22 cellular contexts compared by ENCODE assay signal in genomic region chr2:197057946-197058345, GRCh38.
DNase-seq lines count a peak whose midpoint lies in the region; ATAC-seq, FAIRE-seq and TF ChIP-seq lines count a peak whose summit lies in the region.
"Had no signal": no experiment of that assay in that cellular context is flagged by ENCODE, and none has a peak within 500 bp of the region (broad histone marks: within the 10 kb centered on the region; RNA-seq: fewer than 3 reads in every experiment).

No MANE protein-coding gene starts in this region.

- H3F3A ChIP-seq in MM.1S (ENCODE audit: insufficient read depth, low read length) = no peaks in the 10 kb centered on the region

- no peak overlapping the region for H3K4me3 Mint-ChIP-seq in naive thymus-derived CD8-positive, alpha-beta T cell
- H3K4me3 Mint-ChIP-seq: CD4-positive, alpha-beta T cell had no signal

- H3K36me3 ChIP-seq in MM.1S (replicated peaks; ENCODE audit: insufficient read depth, low read length) (peaks cover 8% of the 10 kb centered on the region; the same call in 1 of the 2 replicates), SK-N-MC (ENCODE audit: insufficient read depth, low read length) (peaks cover 16% of the 10 kb centered on the region; the same call in 1 of the 2 replicates)
- H3K36me3 ChIP-seq: BE2C had no signal

- POLR2A ChIA-PET in naive thymus-derived CD8-positive, alpha-beta T cell (lab: Charles Lee) = no interaction called here

- H4K20me1 ChIP-seq in MM.1S (ENCODE audit: insufficient read depth, low read length) = no peaks in the 10 kb centered on the region

- peak; percentile 34 for DNase-seq in DMS 273 (lab: John Stamatoyannopoulos, UW; ENCODE audit: unreplicated experiment)
- DNase-seq in DMS 273 treated with DMSO at 0.1 percent for 48 hours (lab: John Stamatoyannopoulos, UW) = no peak
- peak; percentile 28 for DNase-seq in MM.1S
- DNase-seq in SK-N-MC (ENCODE audit: low read depth, low spot score) = no peak
- no peak for DNase-seq in naive thymus-derived CD8-positive, alpha-beta T cell
- no peak for DNase-seq in T-helper 9 cell
- DNase-seq in frontal cortex (ENCODE audit: low spot score in 2 of 2) = no peak
- no peak for DNase-seq in activated CD4-positive, alpha-beta T cell treated with anti-CD3 and anti-CD28 coated beads, Interleukin-2, amount 50 U/mL, for 1 hour
- DNase-seq: BE2C; CD4-positive, alpha-beta T cell; DMS79 treated with DMSO at 0.1 percent for 48 hours; GDM1; NCI-H1417; NCI-H2029 treated with DMSO at 0.1 percent for 48 hours; NCI-H510A treated with DMSO at 0.1 percent for 48 hours; NCI-H82; Peyer's patch; Right ventricle myocardium superior had no signal

- peaks cover 3% of the 10 kb centered on the region; the same call in 1 of the 2 replicates for H3K4me1 ChIP-seq in MM.1S (ENCODE audit: low read length)
- H3K4me1 ChIP-seq: Peyer's patch had no signal

- H3K9me2 ChIP-seq in MM.1S (replicated peaks; ENCODE audit: insufficient read depth, low read length) = no peaks in the 10 kb centered on the region

- FAIRE-seq in frontal cortex (lab: Jason Lieb, UNC) = no peak
- FAIRE-seq: GM12878, GM18507 had no signal

- H2AFZ ChIP-seq in MM.1S (ENCODE audit: low read length) = no peak overlapping the region

- H3K4me1 Mint-ChIP-seq in naive thymus-derived CD8-positive, alpha-beta T cell = peaks cover 4 to 23% (median 18%) of the 10 kb centered on the region in 4 donors

- H3K9ac ChIP-seq in MM.1S (ENCODE audit: low read length) (no peak overlapping the region), SK-N-MC (ENCODE audit: insufficient read length) (no peak overlapping the region)
- H3K9ac ChIP-seq: KMS-11 had no signal

- H3K9me3 Mint-ChIP-seq in naive thymus-derived CD8-positive, alpha-beta T cell = peaks cover 2 to 16% (median 14%) of the 10 kb centered on the region in 9 donors

- H3K36me3 Mint-ChIP-seq in naive thymus-derived CD8-positive, alpha-beta T cell = peaks cover 33 to 93% (median 84%) of the 10 kb centered on the region in 3 donors

- H3K27ac Mint-ChIP-seq in naive thymus-derived CD8-positive, alpha-beta T cell = peak overlapping the region in 6 of 10 donors; percentile 9 to 63 (median 44)

- H3K27ac ChIP-seq in MM.1S (ENCODE audit: low read length) (no peak overlapping the region), SK-N-MC (0 out of 2 replicates have a peak overlapping the region, but pooled peaks have one; percentile 51)
- H3K27ac ChIP-seq: 22Rv1, KMS-11, Peyer's patch had no signal

- ATAC-seq in naive thymus-derived CD8-positive, alpha-beta T cell = no peak
- ATAC-seq: GM12878 had no signal

- no peaks in the 10 kb centered on the region for H3K27me3 Mint-ChIP-seq in naive thymus-derived CD8-positive, alpha-beta T cell
- H3K27me3 Mint-ChIP-seq: CD4-positive, alpha-beta T cell had no signal

- no peak overlapping the region for H3K4me2 ChIP-seq in MM.1S (ENCODE audit: low read depth, low read length)
- H3K4me2 ChIP-seq: KMS-11 had no signal

- no peak overlapping the region for H3K4me3 ChIP-seq in MM.1S (ENCODE audit: low read length)
- H3K4me3 ChIP-seq in SK-N-MC = no peak overlapping the region
- H3K4me3 ChIP-seq: GM12878, Peyer's patch had no signal

- peak; percentile 19 for TF ChIP-seq CTCF in MM.1S (IDR thresholded peaks at IDR 0.05; ENCODE audit: low read length)

- H3K79me2 ChIP-seq in MM.1S (ENCODE audit: low read length) = no peaks in the 10 kb centered on the region

- H3K9me3 ChIP-seq in MM.1S (replicated peaks; ENCODE audit: insufficient read depth, low read length) (no peaks in the 10 kb centered on the region), SK-N-MC (ENCODE audit: low read depth, low read length) (peaks cover 8% of the 10 kb centered on the region; the same call in 1 of the 2 replicates)

- H3K27me3 ChIP-seq in MM.1S (replicated peaks; ENCODE audit: insufficient read depth, low read length) = no peaks in the 10 kb centered on the region
- H3K27me3 ChIP-seq: BE2C, Peyer's patch had no signal

Comparison
In these comparisons a context has a peak if more than half of its experiments do, and no peak if none do; other contexts are left out.
1. DNase-seq: peak in DMS 273 (single experiment) and MM.1S (single experiment); none in DMS 273 treated with DMSO at 0.1 percent for 48 hours (single experiment), SK-N-MC (single experiment), naive thymus-derived CD8-positive, alpha-beta T cell (0 of 10), T-helper 9 cell (single experiment), frontal cortex (0 of 2) and activated CD4-positive, alpha-beta T cell treated with anti-CD3 and anti-CD28 coated beads, Interleukin-2, amount 50 U/mL, for 1 hour (single experiment).